Comparison of ENCODE assay signal across 1 cellular context in genomic region chr2:230323385-230324106, GRCh38.
TF ChIP-seq lines count a peak whose summit lies in the region.

No MANE protein-coding gene starts in this region.

TF ChIP-seq in HepG2, 621 proteins besides CTCF, POLR2A, EP300 and RAD21 (continued from another document and continues in another):
- TF ChIP-seq ZNF451 (CRISPR knock-in tag; IDR thresholded peaks at IDR 0.05), result no peak
- TF ChIP-seq, protein P1, sequence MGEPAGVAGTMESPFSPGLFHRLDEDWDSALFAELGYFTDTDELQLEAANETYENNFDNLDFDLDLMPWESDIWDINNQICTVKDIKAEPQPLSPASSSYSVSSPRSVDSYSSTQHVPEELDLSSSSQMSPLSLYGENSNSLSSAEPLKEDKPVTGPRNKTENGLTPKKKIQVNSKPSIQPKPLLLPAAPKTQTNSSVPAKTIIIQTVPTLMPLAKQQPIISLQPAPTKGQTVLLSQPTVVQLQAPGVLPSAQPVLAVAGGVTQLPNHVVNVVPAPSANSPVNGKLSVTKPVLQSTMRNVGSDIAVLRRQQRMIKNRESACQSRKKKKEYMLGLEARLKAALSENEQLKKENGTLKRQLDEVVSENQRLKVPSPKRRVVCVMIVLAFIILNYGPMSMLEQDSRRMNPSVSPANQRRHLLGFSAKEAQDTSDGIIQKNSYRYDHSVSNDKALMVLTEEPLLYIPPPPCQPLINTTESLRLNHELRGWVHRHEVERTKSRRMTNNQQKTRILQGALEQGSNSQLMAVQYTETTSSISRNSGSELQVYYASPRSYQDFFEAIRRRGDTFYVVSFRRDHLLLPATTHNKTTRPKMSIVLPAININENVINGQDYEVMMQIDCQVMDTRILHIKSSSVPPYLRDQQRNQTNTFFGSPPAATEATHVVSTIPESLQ (CRISPR knock-in tag; conservative IDR thresholded peaks at IDR 0.05), result no peak
- peak; percentile 42; the same call in 1 of the 2 replicates for TF ChIP-seq POLR2G (IDR thresholded peaks at IDR 0.05; ENCODE audit: low read depth, low read length)
- TF ChIP-seq THAP11 (CRISPR knock-in tag; IDR thresholded peaks at IDR 0.05), result peak; percentile 70
- TF ChIP-seq ZNF510 (CRISPR knock-in tag; IDR thresholded peaks at IDR 0.05; ENCODE audit: low read depth), result no peak
- TF ChIP-seq, protein P2, sequence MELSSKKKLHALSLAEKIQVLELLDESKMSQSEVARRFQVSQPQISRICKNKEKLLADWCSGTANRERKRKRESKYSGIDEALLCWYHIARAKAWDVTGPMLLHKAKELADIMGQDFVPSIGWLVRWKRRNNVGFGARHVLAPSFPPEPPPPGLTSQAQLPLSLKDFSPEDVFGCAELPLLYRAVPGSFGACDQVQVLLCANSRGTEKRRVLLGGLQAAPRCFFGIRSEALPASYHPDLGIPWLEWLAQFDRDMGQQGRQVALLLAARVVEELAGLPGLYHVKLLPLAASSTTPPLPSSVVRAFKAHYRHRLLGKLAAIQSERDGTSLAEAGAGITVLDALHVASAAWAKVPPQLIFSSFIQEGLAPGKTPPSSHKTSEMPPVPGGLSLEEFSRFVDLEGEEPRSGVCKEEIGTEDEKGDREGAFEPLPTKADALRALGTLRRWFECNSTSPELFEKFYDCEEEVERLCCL (CRISPR knock-in tag; IDR thresholded peaks at IDR 0.05; ENCODE audit: borderline replicate concordance), result no peak
- TF ChIP-seq TEAD3 (CRISPR knock-in tag; optimal IDR thresholded peaks at IDR 0.05; ENCODE audit: borderline replicate concordance), result peak; percentile 13
- TF ChIP-seq POGZ (CRISPR knock-in tag; IDR thresholded peaks at IDR 0.05), result peak; percentile 94
- no peak for TF ChIP-seq ZNF264 (CRISPR knock-in tag; IDR thresholded peaks at IDR 0.05)
- no peak for TF ChIP-seq PCBP2 (optimal IDR thresholded peaks at IDR 0.05; ENCODE audit: low read depth, low read length, poor library complexity, severe bottlenecking)
- TF ChIP-seq RBM39 (IDR thresholded peaks at IDR 0.05; ENCODE audit: low read depth, low read length, poor library complexity, severe bottlenecking), result peak; percentile 41
- TF ChIP-seq ZNF552 (CRISPR knock-in tag; IDR thresholded peaks at IDR 0.05; ENCODE audit: borderline replicate concordance), result no peak
- 0 out of 2 replicates have a peak, but pooled peaks have one; percentile 24 for TF ChIP-seq ZNF543 (CRISPR knock-in tag; IDR thresholded peaks at IDR 0.05)
- TF ChIP-seq CAMTA2 (CRISPR knock-in tag; IDR thresholded peaks at IDR 0.05; ENCODE audit: borderline replicate concordance), result peak; percentile 22; the same call in 1 of the 2 replicates
- TF ChIP-seq FOXO1 (CRISPR knock-in tag; IDR thresholded peaks at IDR 0.05), result peak; percentile 30
- TF ChIP-seq NFE2L2 (IDR thresholded peaks at IDR 0.05; ENCODE audit: low read length), result no peak
- no peak; the same call in 1 of the 2 replicates for TF ChIP-seq MEIS2 (CRISPR knock-in tag; IDR thresholded peaks at IDR 0.05)
- no peak for TF ChIP-seq SOX13 (IDR thresholded peaks at IDR 0.05)
- 0 out of 4 replicates have a peak, but pooled peaks of 1 of the 2 experiments have one; percentile 35 for TF ChIP-seq SOX13 (CRISPR knock-in tag; conservative IDR thresholded peaks at IDR 0.05 in 1 of 2, IDR thresholded peaks at IDR 0.05 in 1 of 2)
- peak; percentile 65; the same call in 1 of the 2 replicates for TF ChIP-seq MAZ (IDR thresholded peaks at IDR 0.05; ENCODE audit: borderline replicate concordance, low read depth, low read length)
- TF ChIP-seq MAZ (CRISPR knock-in tag; IDR thresholded peaks at IDR 0.05; ENCODE audit: low read depth), result peak; percentile 50; the same call in 1 of the 2 replicates
- peak; percentile 15 for TF ChIP-seq TBL1XR1 (IDR thresholded peaks at IDR 0.05; ENCODE audit: borderline replicate concordance, low read length, partially characterized antibody)
- peak; percentile 69 for TF ChIP-seq GATAD1 (CRISPR knock-in tag; IDR thresholded peaks at IDR 0.05)
- TF ChIP-seq ZNF580 (CRISPR knock-in tag; IDR thresholded peaks at IDR 0.05; ENCODE audit: borderline replicate concordance, low read depth), result 0 out of 2 replicates have a peak, but pooled peaks have one; percentile 65
- no peak for TF ChIP-seq THRA (CRISPR knock-in tag; IDR thresholded peaks at IDR 0.05; ENCODE audit: borderline replicate concordance)
- TF ChIP-seq TP53 (CRISPR knock-in tag; conservative IDR thresholded peaks at IDR 0.05), result no peak
- TF ChIP-seq ATF7 (IDR thresholded peaks at IDR 0.05), result no peak
- no peak for TF ChIP-seq ATF7 (CRISPR knock-in tag; IDR thresholded peaks at IDR 0.05)
- no peak for TF ChIP-seq XBP1 (CRISPR knock-in tag; IDR thresholded peaks at IDR 0.05)
- TF ChIP-seq ATF2 (CRISPR knock-in tag; IDR thresholded peaks at IDR 0.05), result peak; percentile 60; the same call in 1 of the 2 replicates
- TF ChIP-seq PHF20 (CRISPR knock-in tag; IDR thresholded peaks at IDR 0.05), result peak; percentile 58
- no peak for TF ChIP-seq U2AF2 (IDR thresholded peaks at IDR 0.05; ENCODE audit: low read depth, low read length)
- peak; percentile 65 for TF ChIP-seq HDAC1 (CRISPR knock-in tag; IDR thresholded peaks at IDR 0.05)
- 0 out of 2 replicates have a peak, but pooled peaks have one; percentile 68 for TF ChIP-seq ZBTB20 (CRISPR knock-in tag; IDR thresholded peaks at IDR 0.05; ENCODE audit: borderline replicate concordance, low read depth)
- TF ChIP-seq MXI1 (IDR thresholded peaks at IDR 0.05; ENCODE audit: borderline replicate concordance, low read depth, low read length), result peak; percentile 42; the same call in 1 of the 3 replicates
- 0 out of 2 replicates have a peak, but pooled peaks have one; percentile 35 for TF ChIP-seq TFE3 (CRISPR knock-in tag; IDR thresholded peaks at IDR 0.05)
- TF ChIP-seq ZSCAN31 (CRISPR knock-in tag; IDR thresholded peaks at IDR 0.05; ENCODE audit: low read depth), result no peak
- no peak for TF ChIP-seq LCORL (IDR thresholded peaks at IDR 0.05)
- peak; percentile 27; the same call in 1 of the 2 replicates for TF ChIP-seq LCORL (CRISPR knock-in tag; IDR thresholded peaks at IDR 0.05)
- TF ChIP-seq NCOA2 (CRISPR knock-in tag; IDR thresholded peaks at IDR 0.05), result peak; percentile 28; the same call in 1 of the 2 replicates
- peak; percentile 89 for TF ChIP-seq ZBTB33 (CRISPR knock-in tag; IDR thresholded peaks at IDR 0.05)
- TF ChIP-seq, protein P3, sequence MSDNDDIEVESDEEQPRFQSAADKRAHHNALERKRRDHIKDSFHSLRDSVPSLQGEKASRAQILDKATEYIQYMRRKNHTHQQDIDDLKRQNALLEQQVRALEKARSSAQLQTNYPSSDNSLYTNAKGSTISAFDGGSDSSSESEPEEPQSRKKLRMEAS (IDR thresholded peaks at IDR 0.05), result peak; percentile 86
- peak; percentile 45; the same call in 1 of the 2 replicates for TF ChIP-seq BORCS8-MEF2B (CRISPR knock-in tag; IDR thresholded peaks at IDR 0.05)
- TF ChIP-seq ZNF891 (CRISPR knock-in tag; IDR thresholded peaks at IDR 0.05), result peak; percentile 83
- no peak for TF ChIP-seq ARNT (IDR thresholded peaks at IDR 0.05)
- TF ChIP-seq, protein P4, sequence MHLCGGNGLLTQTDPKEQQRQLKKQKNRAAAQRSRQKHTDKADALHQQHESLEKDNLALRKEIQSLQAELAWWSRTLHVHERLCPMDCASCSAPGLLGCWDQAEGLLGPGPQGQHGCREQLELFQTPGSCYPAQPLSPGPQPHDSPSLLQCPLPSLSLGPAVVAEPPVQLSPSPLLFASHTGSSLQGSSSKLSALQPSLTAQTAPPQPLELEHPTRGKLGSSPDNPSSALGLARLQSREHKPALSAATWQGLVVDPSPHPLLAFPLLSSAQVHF (CRISPR knock-in tag; IDR thresholded peaks at IDR 0.05), result no peak
- 0 out of 2 replicates have a peak, but pooled peaks have one; percentile 59 for TF ChIP-seq TMF1 (CRISPR knock-in tag; IDR thresholded peaks at IDR 0.05; ENCODE audit: low read depth)
- no peak for TF ChIP-seq TCF12 (IDR thresholded peaks at IDR 0.05)
- no peak for TF ChIP-seq TCF12 (CRISPR knock-in tag; IDR thresholded peaks at IDR 0.05)
- no peak for TF ChIP-seq ZNF432 (CRISPR knock-in tag; IDR thresholded peaks at IDR 0.05; ENCODE audit: borderline replicate concordance)
- no peak for TF ChIP-seq ADNP (CRISPR knock-in tag; IDR thresholded peaks at IDR 0.05)
- TF ChIP-seq, protein P5, sequence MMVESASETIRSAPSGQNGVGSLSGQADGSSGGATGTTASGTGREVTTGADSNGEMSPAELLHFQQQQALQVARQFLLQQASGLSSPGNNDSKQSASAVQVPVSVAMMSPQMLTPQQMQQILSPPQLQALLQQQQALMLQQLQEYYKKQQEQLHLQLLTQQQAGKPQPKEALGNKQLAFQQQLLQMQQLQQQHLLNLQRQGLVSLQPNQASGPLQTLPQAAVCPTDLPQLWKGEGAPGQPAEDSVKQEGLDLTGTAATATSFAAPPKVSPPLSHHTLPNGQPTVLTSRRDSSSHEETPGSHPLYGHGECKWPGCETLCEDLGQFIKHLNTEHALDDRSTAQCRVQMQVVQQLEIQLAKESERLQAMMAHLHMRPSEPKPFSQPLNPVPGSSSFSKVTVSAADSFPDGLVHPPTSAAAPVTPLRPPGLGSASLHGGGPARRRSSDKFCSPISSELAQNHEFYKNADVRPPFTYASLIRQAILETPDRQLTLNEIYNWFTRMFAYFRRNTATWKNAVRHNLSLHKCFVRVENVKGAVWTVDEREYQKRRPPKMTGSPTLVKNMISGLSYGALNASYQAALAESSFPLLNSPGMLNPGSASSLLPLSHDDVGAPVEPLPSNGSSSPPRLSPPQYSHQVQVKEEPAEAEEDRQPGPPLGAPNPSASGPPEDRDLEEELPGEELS (CRISPR knock-in tag; IDR thresholded peaks at IDR 0.05), result no peak
- TF ChIP-seq ETV5 (CRISPR knock-in tag; IDR thresholded peaks at IDR 0.05; ENCODE audit: borderline replicate concordance), result 0 out of 2 replicates have a peak, but pooled peaks have one; percentile 6
- 0 out of 2 replicates have a peak, but pooled peaks have one; percentile 32 for TF ChIP-seq BCL6 (CRISPR knock-in tag; IDR thresholded peaks at IDR 0.05)
- TF ChIP-seq HOXA3 (CRISPR knock-in tag; IDR thresholded peaks at IDR 0.05), result peak; percentile 61
- TF ChIP-seq SETDB1 (CRISPR knock-in tag; IDR thresholded peaks at IDR 0.05; ENCODE audit: borderline replicate concordance), result no peak
